ENCODE assay signal across 8 cellular contexts in the genomic region with DNA sequence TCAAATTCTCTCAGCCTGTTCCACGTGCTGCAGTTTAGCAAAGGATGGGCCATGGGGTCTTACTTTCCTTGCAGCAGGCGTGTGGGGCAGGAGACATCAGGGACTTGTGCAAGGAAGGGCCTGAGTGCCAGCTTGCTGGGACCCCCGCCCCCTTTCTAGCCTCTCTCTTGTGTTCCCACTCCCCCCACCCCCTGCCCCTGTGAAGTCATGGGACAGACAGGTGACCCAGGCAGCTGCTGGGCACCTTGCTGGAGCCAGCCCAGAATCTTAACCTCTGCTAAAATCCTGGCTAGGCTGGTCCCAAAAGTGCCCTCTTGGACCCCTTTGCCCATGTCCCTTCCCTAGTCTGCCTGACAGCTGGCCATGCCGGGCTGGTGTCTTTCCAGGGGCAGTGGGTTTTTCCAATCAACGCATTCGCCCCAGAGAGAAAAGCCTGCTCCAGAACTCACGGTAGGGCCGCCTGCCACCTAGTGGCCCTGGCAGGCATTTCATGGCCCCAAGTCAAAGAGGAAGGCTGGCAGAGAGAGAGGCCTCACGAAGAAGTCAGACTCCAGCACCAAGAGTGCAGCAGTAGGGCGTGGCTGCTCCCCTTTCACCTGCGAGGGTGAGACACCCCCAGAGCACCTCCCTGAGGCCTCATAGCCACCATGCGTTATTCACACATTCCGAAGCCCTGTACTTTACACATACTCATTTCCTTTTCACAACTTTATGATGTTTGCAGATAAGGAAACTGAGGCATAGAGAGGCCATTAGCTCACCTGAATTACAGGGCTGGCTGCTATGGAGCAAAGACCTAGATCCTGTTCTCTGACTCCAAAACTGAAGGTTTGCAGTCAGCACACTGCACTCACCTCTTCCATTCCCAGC.
DNase-seq lines count a peak whose midpoint lies in the region; ATAC-seq and TF ChIP-seq lines count a peak whose summit lies in the region.

No MANE protein-coding gene starts in this region.

- DNase-seq in DMS 273 (lab: John Stamatoyannopoulos, UW; ENCODE audit: unreplicated experiment) (peak; percentile 90), KBM-7 (peak; percentile 85), SJCRH30 (peak; percentile 50 to 76), activated gamma-delta T cell (lab: John Stamatoyannopoulos, UW) (peak; percentile 24), foreskin keratinocyte (peak in 1 of 2 donors; percentile 68), ovary (peak; percentile 59 to 84 (median 78)), tibial nerve (ENCODE audit: low spot score in 2 of 2) (peak; percentile 42 to 73)

- H3K4me3 ChIP-seq in SJCRH30 (no peak overlapping the region), ovary (no peak overlapping the region), tibial nerve (no peak overlapping the region)

- H3K27me3 ChIP-seq in SJCRH30 (no peaks in the 10 kb centered on the region), foreskin keratinocyte (no peaks in the 10 kb centered on the region), ovary (no peaks in the 10 kb centered on the region), tibial nerve (no peaks in the 10 kb centered on the region)

- TF ChIP-seq CTCF in foreskin keratinocyte (conservative IDR thresholded peaks at IDR 0.05) (peak; percentile 94), ovary (IDR thresholded peaks at IDR 0.05) (peak; percentile 79 to 83 (median 79)), tibial nerve (IDR thresholded peaks at IDR 0.05) (peak; percentile 82 to 90 (median 86))

- TF ChIP-seq EP300 in ovary (IDR thresholded peaks at IDR 0.05) (no peak), tibial nerve (IDR thresholded peaks at IDR 0.05) (no peak)

- WGBS in ovary, 3 donors: 27 to 35% (median 31%) methylated on average over 13 of the region's 13 CpGs
- WGBS in tibial nerve, 2 donors: 17 to 31% methylated on average over 10 to 13 of the region's 13 CpGs

- TF ChIP-seq POLR2A in ovary (IDR thresholded peaks at IDR 0.05): no peak
- no peak for TF ChIP-seq POLR2A in tibial nerve (IDR thresholded peaks at IDR 0.05)

- H3K4me1 ChIP-seq in SJCRH30 (no peaks in the 10 kb centered on the region), foreskin keratinocyte (peaks cover 5% of the 10 kb centered on the region), ovary (ENCODE audit: insufficient read depth) (no peaks in the 10 kb centered on the region), tibial nerve (peaks cover 0 to 17% (median 5%) of the 10 kb centered on the region in 4 donors)

- ATAC-seq in foreskin keratinocyte (peak; percentile 88), GM18873 (IDR thresholded peaks at IDR 0.05; ENCODE audit: low FRiP score, unreplicated experiment) (no peak)

- H3K27ac ChIP-seq in SJCRH30 (no peak overlapping the region), foreskin keratinocyte (no peak overlapping the region), ovary (no peak overlapping the region), tibial nerve (no peak overlapping the region)

- in situ Hi-C loops in KBM-7 (cut with MboI; ENCODE audit: low pct_unique_long_range_greater_than_20kb, low sequenced_read_pairs): no loop called here

- intact Hi-C loops in ovary (cut with DNase I): loop anchor here in 3 of 4 donors (10.0 kb wide), 2 partner anchors 104 to 546 kb away; no protein-coding TSS in a partner anchor

- no peaks in the 10 kb centered on the region for H3K9me3 ChIP-seq in SJCRH30 (replicated peaks)
- no peaks in the 10 kb centered on the region for H3K9me3 ChIP-seq in ovary
- H3K9me3 ChIP-seq in tibial nerve: no peaks in the 10 kb centered on the region

- H3K36me3 ChIP-seq in SJCRH30 (no peaks in the 10 kb centered on the region), ovary (no peaks in the 10 kb centered on the region), tibial nerve (peaks cover 0 to 59% (median 0%) of the 10 kb centered on the region in 3 donors)
